ENCODE assay signal across 16 cellular contexts in genomic region chr1:178411756-178412399, GRCh38.
DNase-seq lines count a peak whose midpoint lies in the region; ATAC-seq and TF ChIP-seq lines count a peak whose summit lies in the region.
"Had no signal": no experiment of that assay in that cellular context is flagged by ENCODE, and none has a peak within 500 bp of the region (broad histone marks: within the 10 kb centered on the region; RNA-seq: fewer than 3 reads in every experiment).

No MANE protein-coding gene starts in this region.

- H3K4me3 ChIP-seq in osteoblast (ENCODE audit: insufficient read depth, low read length) = no peak overlapping the region
- H3K4me3 ChIP-seq: GM23248 had no signal

- no peak overlapping the region for H3K27ac ChIP-seq in osteoblast (ENCODE audit: low read depth, low read length)
- H3K27ac ChIP-seq: GM23248, neutrophil had no signal

- H3K27me3 ChIP-seq in osteoblast (ENCODE audit: insufficient read depth, low read length) = no peaks in the 10 kb centered on the region
- H3K27me3 ChIP-seq: neutrophil had no signal

- H3K9me3 ChIP-seq in osteoblast (ENCODE audit: low read depth, low read length) = no peaks in the 10 kb centered on the region
- H3K9me3 ChIP-seq: neutrophil had no signal

- ATAC-seq in GM19023 (IDR thresholded peaks at IDR 0.05; ENCODE audit: unreplicated experiment) (peak; percentile 70), GM21717 (IDR thresholded peaks at IDR 0.05; ENCODE audit: unreplicated experiment) (peak; percentile 77), HG03135 (IDR thresholded peaks at IDR 0.05; ENCODE audit: unreplicated experiment) (peak; percentile 83)

- H3K27me3 Mint-ChIP-seq in neural crest cell (ENCODE audit: low read depth) (no peaks in the 10 kb centered on the region), progenitor cell of endocrine pancreas (no peaks in the 10 kb centered on the region)

- H3K9me3 Mint-ChIP-seq in neural crest cell (peaks cover 18% of the 10 kb centered on the region), progenitor cell of endocrine pancreas (ENCODE audit: low read depth) (peaks cover 31% of the 10 kb centered on the region)

- no peaks in the 10 kb centered on the region for H3K79me2 ChIP-seq in osteoblast (ENCODE audit: insufficient read depth, low read length)

- H3K27ac Mint-ChIP-seq in neural crest cell (ENCODE audit: unreplicated experiment) (peak overlapping the region; percentile 9), progenitor cell of endocrine pancreas (no peak overlapping the region)
- H3K27ac Mint-ChIP-seq: stimulated activated naive CD8-positive, alpha-beta T cell treated with anti-CD3 and anti-CD28 coated beads, Interleukin-15, Interleukin-2, amounts not matched to agents 100 ng/mL and 50 ng/mL, for 24 hours had no signal

- H3K4me1 Mint-ChIP-seq in neural crest cell (peaks cover 4% of the 10 kb centered on the region), progenitor cell of endocrine pancreas (ENCODE audit: low read depth) (peaks cover 1% of the 10 kb centered on the region)

- TF ChIP-seq CTCF in neural crest cell (conservative IDR thresholded peaks at IDR 0.05) (no peak), progenitor cell of endocrine pancreas (IDR thresholded peaks at IDR 0.05; ENCODE audit: unreplicated experiment) (no peak), osteoblast (IDR thresholded peaks at IDR 0.05; ENCODE audit: extremely low read depth, low read depth, low read length) (no peak)

- H3K36me3 Mint-ChIP-seq in neural crest cell (ENCODE audit: low read depth) (peaks cover 31% of the 10 kb centered on the region), progenitor cell of endocrine pancreas (ENCODE audit: insufficient read depth) (peaks cover 27% of the 10 kb centered on the region)

- H4K20me1 ChIP-seq in osteoblast (ENCODE audit: insufficient read depth, low read length) = no peaks in the 10 kb centered on the region

- no peak overlapping the region for H3K4me2 ChIP-seq in osteoblast (ENCODE audit: insufficient read depth, low read length)

- no peaks in the 10 kb centered on the region for H3K4me1 ChIP-seq in osteoblast (ENCODE audit: insufficient read depth, low read length)

- H3K36me3 ChIP-seq in osteoblast (ENCODE audit: insufficient read depth, low read length) = no peaks in the 10 kb centered on the region
- H3K36me3 ChIP-seq: neutrophil had no signal

- DNase-seq in neural crest cell (ENCODE audit: low read depth, low spot score) = no peak
- no peak for DNase-seq in Kasumi-1 (lab: John Stamatoyannopoulos, UW)
- DNase-seq in progenitor cell of endocrine pancreas (ENCODE audit: low spot score, unreplicated experiment) = no peak
- DNase-seq in osteoblast (ENCODE audit: insufficient read length, low spot score, missing footprints) = no peak
- DNase-seq in putamen (ENCODE audit: low spot score) = no peak
- DNase-seq: activated gamma-delta T cell treated with Interleukin-2 at 50 U/mL for 16 hours, DMS 273 treated with DMSO at 0.1 percent for 48 hours, GM23248, KBM-7, kidney glomerular epithelial cell, NCI-H345 had no signal

- no peak overlapping the region for H2AFZ ChIP-seq in osteoblast (ENCODE audit: low read length)
- H2AFZ ChIP-seq: GM23248 had no signal

- H3K4me3 Mint-ChIP-seq in neural crest cell (no peak overlapping the region), progenitor cell of endocrine pancreas (ENCODE audit: low read depth) (no peak overlapping the region)
- H3K4me3 Mint-ChIP-seq: stimulated activated naive CD8-positive, alpha-beta T cell treated with anti-CD3 and anti-CD28 coated beads, Interleukin-15, Interleukin-2, amounts not matched to agents 100 ng/mL and 50 ng/mL, for 24 hours had no signal
